In the genomic region with DNA sequence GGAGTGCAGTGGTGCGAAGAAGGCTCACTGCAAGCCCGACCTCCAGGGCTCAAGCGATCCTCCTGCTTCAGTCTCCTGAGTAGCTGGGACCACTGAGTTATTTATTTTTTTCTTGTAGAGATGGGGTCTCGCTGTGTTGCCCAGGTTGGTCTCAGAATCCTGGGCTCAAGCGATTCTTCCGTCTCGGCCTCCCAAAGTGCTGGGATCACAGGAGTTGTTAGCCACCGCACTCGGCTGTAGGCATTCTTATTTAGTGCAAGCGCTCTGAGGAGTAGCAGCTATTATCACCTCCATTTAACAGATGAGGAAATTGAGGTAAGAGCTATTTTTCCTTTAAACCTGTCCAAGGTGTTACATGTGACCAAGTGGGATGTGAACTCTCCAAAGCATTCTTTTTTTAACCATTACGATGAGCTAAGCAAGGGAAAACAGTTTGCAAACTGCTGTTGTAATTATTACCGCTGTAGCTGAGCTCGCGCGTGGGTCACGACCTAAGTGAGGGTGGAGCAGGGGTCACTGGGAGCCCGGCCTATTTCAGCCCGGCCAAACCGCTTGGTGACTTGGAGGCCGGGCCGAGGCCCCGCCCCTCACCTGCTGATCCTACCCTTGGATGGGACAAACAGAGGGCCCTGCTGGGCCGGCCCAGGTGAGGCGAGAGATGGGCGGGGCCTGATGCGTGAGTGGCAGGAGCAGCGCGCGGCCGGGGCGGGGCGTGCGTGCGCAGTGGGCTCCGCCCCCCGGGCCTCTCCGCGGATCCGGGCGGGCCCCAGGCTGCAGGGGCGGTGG, we compare ENCODE assay signal across 8 cellular contexts. TPM values are rescaled to one million over a fixed set of nuclear protein-coding genes. Genes with fewer than 3 reads are reported as not detected.
DNase-seq lines count a peak whose midpoint lies in the region; ATAC-seq, FAIRE-seq and TF ChIP-seq lines count a peak whose summit lies in the region.

No MANE protein-coding gene starts in this region.

- no peak overlapping the region for H3K27ac ChIP-seq in caudate nucleus (ENCODE audit: low read depth, low read length)
- peak overlapping the region in 2 of 8 donors; percentile 18 to 71 for H3K27ac ChIP-seq in spleen

- H3K36me3 ChIP-seq in spleen, result no peaks in the 10 kb centered on the region

- DNase-seq in GM18507 (ENCODE audit: extremely low spot score, insufficient read length, low read depth) (peak; percentile 91), NCI-H2171 (lab: John Stamatoyannopoulos, UW) (peak; percentile 95), caudate nucleus (lab: John Stamatoyannopoulos, UW) (peak in 55 of 61 donors; percentile 25 to 88 (median 71)), iris pigment epithelial cell (ENCODE audit: low read depth) (peak; percentile 66), spleen (peak; percentile 95)
- DNase-seq in activated CD4-positive, CD25-positive, alpha-beta regulatory T cell treated with anti-CD3 and anti-CD28 coated beads, Interleukin-2, amount 50 U/mL, for 16 hours (ENCODE audit: low read depth, low spot score), result peak; percentile 34

- intact Hi-C loops in spleen (cut with DNase I; ENCODE audit: low total_unique reads), result no loop called here

- H3K27me3 ChIP-seq in spleen (replicated peaks in 1 of 7), result peaks cover 0 to 84% (median 25%) of the 10 kb centered on the region in 7 donors

- WGBS in spleen, 5 donors, result 21 to 48% (median 27%) methylated on average over 20 to 41 of the region's 41 CpGs

- ATAC-seq in HG02981 (IDR thresholded peaks at IDR 0.05; ENCODE audit: unreplicated experiment) (peak; percentile 83), GM18870 (IDR thresholded peaks at IDR 0.05; ENCODE audit: unreplicated experiment) (no peak)

- no peak for TF ChIP-seq POLR2A in spleen (IDR thresholded peaks at IDR 0.05)

- no peaks in the 10 kb centered on the region for H3K9me3 ChIP-seq in spleen

- TF ChIP-seq CTCF in spleen (IDR thresholded peaks at IDR 0.05 in 8 of 11, conservative IDR thresholded peaks at IDR 0.05 in 3 of 11), result no peak

- peak; percentile 81 for FAIRE-seq in GM18507 (lab: Jason Lieb, UNC)

- H3K4me1 ChIP-seq in spleen, result peaks cover 17 to 51% (median 34%) of the 10 kb centered on the region in 6 donors

- H3K4me3 ChIP-seq in spleen, result peak overlapping the region; percentile 16 to 80 (median 54)

RNA-seq across cellular contexts. Expression of gene KREMEN1, which starts 0.4 kb away (rescaled TPM):
- 10 to 100 TPM; 15.0 to 41.3 (median 29.0) TPM for total RNA-seq in spleen
- 1 to 10 TPM; 1.5 to 4.7 (median 2.2) TPM for polyA plus RNA-seq in spleen

RNA-seq across cellular contexts. Expression of gene C22orf31, which starts 10.8 kb away (rescaled TPM):
- total RNA-seq in spleen, result not detected
- polyA plus RNA-seq in spleen, result not detected

Comparison
In these comparisons a context has a peak if more than half of its experiments do, and no peak if none do; other contexts are left out.
1. DNase-seq: peak in every context shown above with its lines; median percentile 95 in NCI-H2171; 95 in spleen; 91 in GM18507; 71 in caudate nucleus; 66 in iris pigment epithelial cell; 34 in activated CD4-positive, CD25-positive, alpha-beta regulatory T cell treated with anti-CD3 and anti-CD28 coated beads, Interleukin-2, amount 50 U/mL, for 16 hours.